ENCODE assay signal across 8 cellular contexts in genomic region chr10:72333111-72334012, GRCh38. TPM values are rescaled to one million over a fixed set of nuclear protein-coding genes. Genes with fewer than 3 reads are reported as not detected.
DNase-seq lines count a peak whose midpoint lies in the region; ATAC-seq and TF ChIP-seq lines count a peak whose summit lies in the region.

No MANE protein-coding gene starts in this region.

- H3K4me1 Mint-ChIP-seq in endothelial cell (ENCODE audit: unreplicated experiment) (peaks cover 17% of the 10 kb centered on the region), osteocyte (ENCODE audit: unreplicated experiment) (peaks cover 82% of the 10 kb centered on the region)

- H3K36me3 Mint-ChIP-seq in endothelial cell (ENCODE audit: low read depth, unreplicated experiment) (peaks cover 17% of the 10 kb centered on the region), osteocyte (ENCODE audit: unreplicated experiment) (peaks cover 10% of the 10 kb centered on the region)

- H3K9ac ChIP-seq in BLaER1 treated with 17β-estradiol and CSF1 and Interleukin-3, amounts not matched to agents 10 nM and 100 nM, result peak overlapping the region; percentile 2 to 89 (median 79); a peak in 20 of 22 replicates

- H3K9me3 Mint-ChIP-seq in endothelial cell (ENCODE audit: unreplicated experiment) (no peaks in the 10 kb centered on the region), osteocyte (ENCODE audit: unreplicated experiment) (no peaks in the 10 kb centered on the region)

- in situ Hi-C loops in Panc1 (cut with HindIII; ENCODE audit: low pct_unique_long_range_greater_than_20kb, low sequenced_read_pairs), result no loop called here

- no peak for TF ChIP-seq CTCF in Panc1 (IDR thresholded peaks at IDR 0.05)
- TF ChIP-seq CTCF in endothelial cell (IDR thresholded peaks at IDR 0.05; ENCODE audit: unreplicated experiment), result no peak
- TF ChIP-seq CTCF in osteocyte (IDR thresholded peaks at IDR 0.05), result no peak

- H3K27me3 Mint-ChIP-seq in endothelial cell (ENCODE audit: unreplicated experiment), result peaks cover 5% of the 10 kb centered on the region
- H3K27me3 Mint-ChIP-seq in osteocyte (ENCODE audit: unreplicated experiment), result no peaks in the 10 kb centered on the region

- intact Hi-C loops in Panc1 (cut with micrococcal nuclease; ENCODE audit: unreplicated experiment), result no loop called here

- H4K20me1 ChIP-seq in BLaER1 treated with 17β-estradiol and CSF1 and Interleukin-3, amounts not matched to agents 10 nM and 100 nM, result peaks cover 0 to 4% (median 0%) of the 10 kb centered on the region in 11 experiments; a peak in 1 of 22 replicates

- peaks cover 90 to 100% (median 93%) of the 10 kb centered on the region in 10 experiments for H3K4me1 ChIP-seq in BLaER1 treated with 17β-estradiol and CSF1 and Interleukin-3, amounts not matched to agents 10 nM and 100 nM
- peaks cover 59% of the 10 kb centered on the region for H3K4me1 ChIP-seq in Panc1 (ENCODE audit: control insufficient read depth, insufficient read depth, low read length)

- peaks cover 19 to 40% (median 35%) of the 10 kb centered on the region in 11 experiments for H3K36me3 ChIP-seq in BLaER1 treated with 17β-estradiol and CSF1 and Interleukin-3, amounts not matched to agents 10 nM and 100 nM
- H3K36me3 ChIP-seq in Panc1 (ENCODE audit: control insufficient read depth, insufficient read depth, low read length), result peaks cover 3% of the 10 kb centered on the region; the same call in 1 of the 2 replicates

- H3K4me3 Mint-ChIP-seq in endothelial cell (ENCODE audit: unreplicated experiment) (no peak overlapping the region), osteocyte (ENCODE audit: unreplicated experiment) (no peak overlapping the region)

- H3K27ac Mint-ChIP-seq in endothelial cell (ENCODE audit: unreplicated experiment) (peak overlapping the region; percentile 11), osteocyte (ENCODE audit: unreplicated experiment) (peak overlapping the region; percentile 95)

- POLR2A ChIA-PET in Panc1 (lab: Charles Lee), result interaction anchor here (0.5 to 0.6 kb wide), 2 partner anchors 151 to 832 kb away, joined by 4 read pairs; no protein-coding TSS in a partner anchor

- no peaks in the 10 kb centered on the region for H3K9me3 ChIP-seq in BLaER1 treated with 17β-estradiol and CSF1 and Interleukin-3, amounts not matched to agents 10 nM and 100 nM (replicated peaks in 1 of 11)
- H3K9me3 ChIP-seq in Panc1 (ENCODE audit: control insufficient read depth, insufficient read depth, low read depth, low read length), result no peaks in the 10 kb centered on the region

- H3K4me3 ChIP-seq in BLaER1 treated with 17β-estradiol and CSF1 and Interleukin-3, amounts not matched to agents 10 nM and 100 nM, result peak overlapping the region in 5 of 10 experiments; percentile 16 to 55 (median 35); a peak in 8 of 20 replicates
- H3K4me3 ChIP-seq in Panc1 (ENCODE audit: low read depth in 2 of 2, low read length in 2 of 2), result no peak overlapping the region

- no peak for DNase-seq in Panc1 (ENCODE audit: low read depth, low spot score)
- DNase-seq in endothelial cell (ENCODE audit: low spot score), result no peak
- no peak for DNase-seq in osteocyte (ENCODE audit: extremely low spot score, unreplicated experiment)
- no peak for DNase-seq in COR-L47 (lab: John Stamatoyannopoulos, UW)
- no peak for DNase-seq in AG08396 (ENCODE audit: low spot score)

- H3K27ac ChIP-seq in BLaER1 treated with 17β-estradiol and CSF1 and Interleukin-3, amounts not matched to agents 10 nM and 100 nM, result peak overlapping the region in 10 of 11 experiments; percentile 48 to 98 (median 96); a peak in 20 of 22 replicates
- H3K27ac ChIP-seq in Panc1 (ENCODE audit: low read length), result peak overlapping the region; percentile 73

- no peaks in the 10 kb centered on the region for H3K27me3 ChIP-seq in BLaER1 treated with 17β-estradiol and CSF1 and Interleukin-3, amounts not matched to agents 10 nM and 100 nM
- no peaks in the 10 kb centered on the region for H3K27me3 ChIP-seq in Panc1 (ENCODE audit: control insufficient read depth, insufficient read depth, low read length)

- CTCF ChIA-PET in Panc1 (lab: Charles Lee), result interaction anchor here (0.7 kb wide), 1 partner anchor 57 kb away, joined by 3 read pairs; no protein-coding TSS in a partner anchor

- no TSS peak for BruUV-seq in Panc1 (replicated peaks; lab: Mats Ljungman, UMichigan)

- ATAC-seq in Panc1 (no peak), HG02798 (IDR thresholded peaks at IDR 0.05; ENCODE audit: poor library complexity, unreplicated experiment) (no peak), HG02571 (IDR thresholded peaks at IDR 0.05; ENCODE audit: unreplicated experiment) (no peak)

- peak overlapping the region; percentile 86 to 98 (median 96) for H3K4me2 ChIP-seq in BLaER1 treated with 17β-estradiol and CSF1 and Interleukin-3, amounts not matched to agents 10 nM and 100 nM

RNA-seq across cellular contexts. Expression of gene DNAJB12, which starts 21.4 kb away (rescaled TPM):
- 51.0 TPM for total RNA-seq in Panc1 (2021; ENCODE audit: unreplicated experiment)
- polyA plus RNA-seq in Panc1 (2012; ENCODE audit: insufficient read length), result 46.8 TPM
- total RNA-seq in endothelial cell (ENCODE audit: unreplicated experiment), result 20.5 TPM
- total RNA-seq in osteocyte, result 42.4 and 43.0 TPM in 2 replicates

RNA-seq across cellular contexts. Expression of gene DDIT4, which starts 59.6 kb away (rescaled TPM):
- total RNA-seq in Panc1 (2021; ENCODE audit: unreplicated experiment) (157 TPM), endothelial cell (ENCODE audit: unreplicated experiment) (32.4 TPM), osteocyte (288 and 290 TPM in 2 replicates)
- polyA plus RNA-seq in Panc1 (2012; ENCODE audit: insufficient read length), result 344 TPM
